ENCODE assay signal across 19 cellular contexts in genomic region chr3:45329779-45330305, GRCh38.
"Had no signal": no experiment of that assay in that cellular context is flagged by ENCODE, and none has a peak within 500 bp of the region (broad histone marks: within the 10 kb centered on the region; RNA-seq: fewer than 3 reads in every experiment).

No MANE protein-coding gene starts in this region.

- H3K4me3 Mint-ChIP-seq: naive B cell, nephron had no signal

- H3K9me3 ChIP-seq: heart left ventricle, pancreas, stomach, thoracic aorta had no signal

- H3K4me1 Mint-ChIP-seq: naive B cell, nephron had no signal

- DNase-seq: effector CD8-positive, alpha-beta T cell; heart left ventricle; hippocampal formation; left colon; left ventricle myocardium superior; mesenchymal stem cell; naive B cell; occipital lobe; pancreas; right cardiac atrium; small intestine; stimulated activated CD4-positive, alpha-beta T cell treated with anti-CD3 and anti-CD28 coated beads, Interleukin-12 subunit alpha, Interleukin-12 subunit beta, amount 100 ng/mL, for 4 hours; stimulated activated naive CD4-positive, alpha-beta T cell; stomach had no signal

- H3K27ac Mint-ChIP-seq: naive B cell, nephron, progenitor cell of endocrine pancreas had no signal

- ATAC-seq: heart left ventricle, left colon, left ventricle myocardium superior, pancreas, right cardiac atrium had no signal

- H3K4me1 ChIP-seq: heart left ventricle, pancreas, stomach had no signal

- H3K36me3 ChIP-seq: heart left ventricle, pancreas, stomach, thoracic aorta had no signal

- H3K27ac ChIP-seq: dorsolateral prefrontal cortex, heart left ventricle, pancreas, stomach, thoracic aorta had no signal

- H3K4me3 ChIP-seq: dorsolateral prefrontal cortex, heart left ventricle, lung, pancreas, stomach, thoracic aorta had no signal

- H3K27me3 ChIP-seq: pancreas had no signal

- H3K9me3 Mint-ChIP-seq: naive B cell, nephron had no signal
